25 cellular contexts compared by ENCODE assay signal in genomic region chr12:54221402-54221984, GRCh38. TPM values are rescaled to one million over a fixed set of nuclear protein-coding genes. Genes with fewer than 3 reads are reported as not detected.
A peak's percentile ranks its signal among the peaks of the same experiment; 100 is the strongest.
DNase-seq lines count a peak whose midpoint lies in the region; ATAC-seq, FAIRE-seq and TF ChIP-seq lines count a peak whose summit lies in the region.
"Had no signal": no experiment of that assay in that cellular context is flagged by ENCODE, and none has a peak within 500 bp of the region (broad histone marks: within the 10 kb centered on the region; RNA-seq: fewer than 3 reads in every experiment).

No MANE protein-coding gene starts in this region.

- ATAC-seq in GM19397 (IDR thresholded peaks at IDR 0.05; ENCODE audit: unreplicated experiment) = no peak
- ATAC-seq: A549, HepG2 had no signal

- peak; percentile 41 for DNase-seq in EL
- DNase-seq in RPMI7951 (ENCODE audit: low read depth) = peak; percentile 16
- DNase-seq in islet precursor cell = peak; percentile 65
- DNase-seq in posterior vena cava (ENCODE audit: low spot score) = peak; percentile 1
- DNase-seq in AG08396 (ENCODE audit: low spot score) = no peak
- no peak for DNase-seq in H54 (ENCODE audit: insufficient read length, low spot score)
- DNase-seq: BE2C; CD4-positive, CD25-positive, alpha-beta regulatory T cell; DMS79; H9; KG1; NCI-H1105; NCI-H146; NCI-H2029; NCI-H2171; NCI-H345; NCI-H524 treated with DMSO at 0.1 percent for 48 hours; NCI-H82; Peyer's patch; SJCRH30; T-helper 1 cell had no signal

- intact Hi-C loops in posterior vena cava (cut with DNase I) = loop anchor here in 1 of 2 donors (10.0 kb wide), 1 partner anchor 143 kb away; the partner anchor contains the start of gene GPR84

- no peak for TF ChIP-seq POLR2A in H54 (IDR thresholded peaks at IDR 0.05; ENCODE audit: low read depth, low read length)

- no peak for FAIRE-seq in H54 (lab: Jason Lieb, UNC)
- FAIRE-seq: A549, GM12892, HepG2 had no signal

RNA-seq across cellular contexts. Expression of gene SMUG1, which starts 32.7 kb away (rescaled TPM):
- 44.7 and 68.8 TPM in 2 replicates for total RNA-seq in RPMI7951 (2014; rRNA removed; shearing (Covaris generic))
- total RNA-seq in posterior vena cava = 10 to 100 TPM; 21.2 to 25.7 TPM

RNA-seq across cellular contexts. Expression of gene CBX5, which starts 58.4 kb away (rescaled TPM):
- 29.4 and 30.4 TPM in 2 replicates for total RNA-seq in RPMI7951 (2014; rRNA removed; shearing (Covaris generic))
- 10 to 100 TPM; 46.2 to 56.2 TPM for total RNA-seq in posterior vena cava

RNA-seq across cellular contexts. Expression of gene HNRNPA1, which starts 59.0 kb away (rescaled TPM):
- total RNA-seq in RPMI7951 (2014; rRNA removed; shearing (Covaris generic)) = 257 and 266 TPM in 2 replicates
- 100 to 1,000 TPM; 503 to 615 TPM for total RNA-seq in posterior vena cava

Comparison
In these comparisons a context has a peak if more than half of its experiments do, and no peak if none do; other contexts are left out.
1. DNase-seq: peak in EL (single experiment), RPMI7951 (single experiment), islet precursor cell (single experiment) and posterior vena cava (single experiment); none in AG08396 (single experiment) and H54 (single experiment).